1 cellular context compared by ENCODE assay signal in genomic region chr1:116679828-116680628, GRCh38.
TF ChIP-seq lines count a peak whose summit lies in the region.

No MANE protein-coding gene starts in this region.

TF ChIP-seq in K562, 482 proteins besides CTCF, POLR2A, EP300 and RAD21 (continued from another document and continues in another):
- peak; percentile 6 for TF ChIP-seq PRDM10 (IDR thresholded peaks at IDR 0.05; ENCODE audit: partially characterized antibody)
- TF ChIP-seq MED1 (CRISPR knock-in tag; IDR thresholded peaks at IDR 0.05; ENCODE audit: borderline replicate concordance), result no peak
- TF ChIP-seq POLR2B (IDR thresholded peaks at IDR 0.05; ENCODE audit: low read depth, partially characterized antibody), result no peak
- TF ChIP-seq MLLT1 (IDR thresholded peaks at IDR 0.05), result 0 out of 4 replicates have a peak, but pooled peaks of 1 of the 2 experiments have one; percentile 24
- TF ChIP-seq ZNF3 (CRISPR knock-in tag; IDR thresholded peaks at IDR 0.05), result no peak
- TF ChIP-seq SUPT5H (IDR thresholded peaks at IDR 0.05), result no peak
- TF ChIP-seq ZNF197 (CRISPR knock-in tag; IDR thresholded peaks at IDR 0.05; ENCODE audit: low read depth), result no peak
- TF ChIP-seq CREB5 (CRISPR knock-in tag; IDR thresholded peaks at IDR 0.05), result no peak
- peak; percentile 42; the same call in 1 of the 2 replicates for TF ChIP-seq CC2D1A (IDR thresholded peaks at IDR 0.05)
- no peak for TF ChIP-seq ZC3H4 (CRISPR knock-in tag; IDR thresholded peaks at IDR 0.05; ENCODE audit: borderline replicate concordance)
- TF ChIP-seq GATAD2A (IDR thresholded peaks at IDR 0.05), result peak; percentile 41; the same call in 1 of the 2 replicates
- TF ChIP-seq BCOR (IDR thresholded peaks at IDR 0.05), result peak; percentile 10; the same call in 1 of the 2 replicates
- no peak for TF ChIP-seq KAT2B (IDR thresholded peaks at IDR 0.05; ENCODE audit: low read depth, low read length)
- TF ChIP-seq ZNF511 (CRISPR knock-in tag; IDR thresholded peaks at IDR 0.05), result 0 out of 2 replicates have a peak, but pooled peaks have one; percentile 18
- TF ChIP-seq EGR1 (conservative IDR thresholded peaks at IDR 0.05), result no peak
- no peak for TF ChIP-seq HDAC2 (IDR thresholded peaks at IDR 0.05)
- no peak for TF ChIP-seq FUS (optimal IDR thresholded peaks at IDR 0.05; ENCODE audit: low read depth, low read length)
- peak in 1 of 3 experiments; percentile 31 for TF ChIP-seq YY1 (IDR thresholded peaks at IDR 0.05; ENCODE audit: borderline replicate concordance in 1 of 3, control insufficient read depth in 1 of 3, extremely low read depth in 1 of 3, insufficient read depth in 3 of 3, insufficient read length in 1 of 3, insufficient replicate concordance in 2 of 3, low read depth in 1 of 3, low read length in 2 of 3)
- peak; percentile 80 for TF ChIP-seq MEIS2 (IDR thresholded peaks at IDR 0.05; ENCODE audit: partially characterized antibody)
- peak; percentile 21; the same call in 1 of the 2 replicates for TF ChIP-seq LEF1 (IDR thresholded peaks at IDR 0.05)
- TF ChIP-seq CHD2 (IDR thresholded peaks at IDR 0.05; ENCODE audit: low read depth, low read length), result no peak
- TF ChIP-seq CBFA2T2 (conservative IDR thresholded peaks at IDR 0.05), result peak; percentile 83
- TF ChIP-seq MCM3 (IDR thresholded peaks at IDR 0.05), result no peak
- no peak for TF ChIP-seq PTTG1 (tag; IDR thresholded peaks at IDR 0.05; ENCODE audit: low read depth)
- peak; percentile 15 for TF ChIP-seq HNRNPLL (IDR thresholded peaks at IDR 0.05; ENCODE audit: low read depth, low read length, poor library complexity, severe bottlenecking)
- no peak for TF ChIP-seq DDX20 (tag; IDR thresholded peaks at IDR 0.05; ENCODE audit: low read depth)
- no peak; the same call in 1 of the 2 replicates for TF ChIP-seq IFI16 (CRISPR knock-in tag; IDR thresholded peaks at IDR 0.05)
- 0 out of 2 replicates have a peak, but pooled peaks have one; percentile 9 for TF ChIP-seq MGA (IDR thresholded peaks at IDR 0.05)
- peak; percentile 82 for TF ChIP-seq HMBOX1 (IDR thresholded peaks at IDR 0.05)
- no peak for TF ChIP-seq FIP1L1 (IDR thresholded peaks at IDR 0.05; ENCODE audit: low read depth, low read length, poor library complexity, severe bottlenecking)
- TF ChIP-seq ZNF140 (CRISPR knock-in tag; IDR thresholded peaks at IDR 0.05), result no peak
- peak; percentile 49; the same call in 1 of the 2 replicates for TF ChIP-seq PHB (CRISPR knock-in tag; IDR thresholded peaks at IDR 0.05)
- TF ChIP-seq CEBPG (CRISPR knock-in tag; IDR thresholded peaks at IDR 0.05), result no peak
- no peak for TF ChIP-seq CEBPG (tag; conservative IDR thresholded peaks at IDR 0.05 in 1 of 2, IDR thresholded peaks at IDR 0.05 in 1 of 2)
- peak; percentile 51 for TF ChIP-seq NFIC (IDR thresholded peaks at IDR 0.05)
- peak in 1 of 2 experiments; percentile 11; a peak in 1 of 4 replicates for TF ChIP-seq NRF1 (conservative IDR thresholded peaks at IDR 0.05 in 1 of 2, IDR thresholded peaks at IDR 0.05 in 1 of 2)
- no peak for TF ChIP-seq SRSF7 (optimal IDR thresholded peaks at IDR 0.05; ENCODE audit: low read depth, low read length)
- no peak for TF ChIP-seq ETV6 (IDR thresholded peaks at IDR 0.05; ENCODE audit: borderline replicate concordance in 1 of 2, low read depth in 2 of 2, low read length in 1 of 2)
- no peak for TF ChIP-seq ETV6 (CRISPR knock-in tag; IDR thresholded peaks at IDR 0.05; ENCODE audit: borderline replicate concordance)
- no peak for TF ChIP-seq ZNF347 (CRISPR knock-in tag; IDR thresholded peaks at IDR 0.05; ENCODE audit: low read depth)
- peak; percentile 13; the same call in 1 of the 2 replicates for TF ChIP-seq CREB3L1 (IDR thresholded peaks at IDR 0.05; ENCODE audit: borderline replicate concordance, low read depth)
- TF ChIP-seq ZNF324 (CRISPR knock-in tag; IDR thresholded peaks at IDR 0.05), result no peak
